In genomic region chr19:52941941-52942370, GRCh38 we compare ENCODE assay signal across 7 cellular contexts. TPM values are rescaled to one million over a fixed set of nuclear protein-coding genes. Genes with fewer than 3 reads are reported as not detected.
A peak's percentile ranks its signal among the peaks of the same experiment; 100 is the strongest.
DNase-seq lines count a peak whose midpoint lies in the region; ATAC-seq and TF ChIP-seq lines count a peak whose summit lies in the region.

No MANE protein-coding gene starts in this region.

- no peak for TF ChIP-seq POLR2A in HCT116 (IDR thresholded peaks at IDR 0.05; ENCODE audit: borderline replicate concordance, extremely low read depth, insufficient read depth, insufficient read length)

- POLR2A ChIA-PET in GM10248 (lab: Yijun Ruan, JAX), result interaction anchor here (0.7 kb wide), 1 partner anchor 52 kb away, joined by 11 read pairs; no protein-coding TSS in a partner anchor
- POLR2A ChIA-PET in HCT116 (lab: Charles Lee), result no interaction called here

- RAD21 ChIA-PET in HCT116 (lab: Charles Lee; ENCODE audit: low non-redundant PET in 1 of 2, low total read pairs in 2 of 2, uncharacterized antibody in 2 of 2, unreplicated experiment in 2 of 2), result no interaction called here

- peak overlapping the region; percentile 71 to 87 for H3K4me3 ChIP-seq in HCT116 (replicated peaks in 1 of 2; ENCODE audit: low read depth in 1 of 2, low read length in 2 of 2)

- H3K4me2 ChIP-seq in HCT116 (ENCODE audit: low read length), result peak overlapping the region; percentile 87

- intact Hi-C loops in HCT116 (cut with micrococcal nuclease), result loop anchor here (2.0 to 5.0 kb wide), 2 partner anchors 21 to 45 kb away; partner anchors contain the start of genes ZNF320 and ZNF816

- no peaks in the 10 kb centered on the region for H3K27me3 ChIP-seq in HCT116 (ENCODE audit: insufficient read depth, low read length)

- BruUV-seq in HCT116 (replicated peaks; lab: Mats Ljungman, UMichigan), result TSS peak; percentile 87

- ATAC-seq in HCT116, result peak; percentile 65

- peak overlapping the region; percentile 43; the same call in 1 of the 2 replicates for H3K27ac ChIP-seq in HCT116 (ENCODE audit: low read depth, low read length)

- H3K9me3 ChIP-seq in HCT116 (ENCODE audit: control insufficient read depth in 1 of 2, insufficient read depth in 1 of 2, low read depth in 1 of 2, low read length in 2 of 2), result peaks cover under 1 to 5% of the 10 kb centered on the region in 2 experiments; a peak in 1 of 4 replicates

- H4K20me1 ChIP-seq in HCT116 (ENCODE audit: insufficient read depth), result no peaks in the 10 kb centered on the region

- peaks cover 17% of the 10 kb centered on the region for H3K79me2 ChIP-seq in HCT116 (ENCODE audit: insufficient read depth, low read length)

- no peaks in the 10 kb centered on the region for H3K9me2 ChIP-seq in HCT116 (ENCODE audit: insufficient read depth)

- CTCF ChIA-PET in GM10248 (lab: Yijun Ruan, JAX), result no interaction called here
- CTCF ChIA-PET in HCT116 (lab: Charles Lee), result no interaction called here

- H2AFZ ChIP-seq in HCT116 (ENCODE audit: low read depth, low read length, poor library complexity, severe bottlenecking), result peak overlapping the region; percentile 77

- no peak for TF ChIP-seq RAD21 in HCT116 (IDR thresholded peaks at IDR 0.05; ENCODE audit: low read depth)

- peak; percentile 12 for DNase-seq in GM10248 (ENCODE audit: extremely low spot score)
- no peak for DNase-seq in HCT116 (ENCODE audit: low read depth, low spot score)
- peak; percentile 65 for DNase-seq in NCI-H748 (lab: John Stamatoyannopoulos, UW; ENCODE audit: unreplicated experiment)
- DNase-seq in astrocyte of the hippocampus (ENCODE audit: low read depth, low spot score), result peak; percentile 48
- peak; percentile 13 for DNase-seq in iPS-NIHi11 (ENCODE audit: low spot score)
- peak; percentile 21 to 25 for DNase-seq in stimulated activated CD4-positive, alpha-beta T cell treated with anti-CD3 and anti-CD28 coated beads, Interleukin-2, amount 100 ng/mL, for 24 hours
- DNase-seq in hippocampal formation (lab: John Stamatoyannopoulos, UW), result no peak

- no peak for TF ChIP-seq CTCF in GM10248 (IDR thresholded peaks at IDR 0.05; ENCODE audit: control extremely low read depth, extremely low read depth, low read depth, missing control alignments)
- no peak for TF ChIP-seq CTCF in HCT116 (IDR thresholded peaks at IDR 0.05 in 2 of 3, conservative IDR thresholded peaks at IDR 0.05 in 1 of 3; ENCODE audit: borderline replicate concordance in 1 of 3, insufficient read depth in 1 of 3, low read depth in 2 of 3, low read length in 2 of 3)

- H3K9ac ChIP-seq in HCT116 (ENCODE audit: low read length), result peak overlapping the region; percentile 73

- peaks cover 5 to 12% of the 10 kb centered on the region in 2 experiments; a peak in 2 of 4 replicates for H3K4me1 ChIP-seq in HCT116 (ENCODE audit: control insufficient read depth in 1 of 2, insufficient read depth in 2 of 2, low read length in 2 of 2)

- no peaks in the 10 kb centered on the region; a peak in 1 of 4 replicates for H3K36me3 ChIP-seq in HCT116 (ENCODE audit: control insufficient read depth in 1 of 2, insufficient read depth in 2 of 2, low read length in 2 of 2)

TF ChIP-seq in HCT116, 20 proteins besides CTCF, POLR2A, EP300 and RAD21:
- no peak for TF ChIP-seq FOSL1 (IDR thresholded peaks at IDR 0.05; ENCODE audit: low read depth)
- TF ChIP-seq, protein P1, sequence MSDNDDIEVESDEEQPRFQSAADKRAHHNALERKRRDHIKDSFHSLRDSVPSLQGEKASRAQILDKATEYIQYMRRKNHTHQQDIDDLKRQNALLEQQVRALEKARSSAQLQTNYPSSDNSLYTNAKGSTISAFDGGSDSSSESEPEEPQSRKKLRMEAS (IDR thresholded peaks at IDR 0.05), result no peak
- TF ChIP-seq CEBPB (IDR thresholded peaks at IDR 0.05; ENCODE audit: low read depth), result no peak
- no peak for TF ChIP-seq POLR2AphosphoS5 (IDR thresholded peaks at IDR 0.05; ENCODE audit: low read depth, low read length)

RNA-seq across cellular contexts. Expression of gene ZNF888, which starts 18.7 kb away (rescaled TPM):
- 6.4 TPM for total RNA-seq in HCT116 (2021; ENCODE audit: unreplicated experiment)
- 2.7 and 4.7 TPM in 2 replicates for polyA plus RNA-seq in HCT116 (2012)

RNA-seq across cellular contexts. Expression of gene ZNF816, which starts 20.7 kb away (rescaled TPM):
- total RNA-seq in HCT116 (2021; ENCODE audit: unreplicated experiment), result 8.9 TPM
- 2.6 and 4.3 TPM in 2 replicates for polyA plus RNA-seq in HCT116 (2012)

RNA-seq across cellular contexts. Expression of gene ZNF320, which starts 44.5 kb away (rescaled TPM):
- total RNA-seq in HCT116 (2021; ENCODE audit: unreplicated experiment), result 9.2 TPM
- polyA plus RNA-seq in HCT116 (2012), result 2.5 and 4.2 TPM in 2 replicates

Comparison
In these comparisons a context has a peak if more than half of its experiments do, and no peak if none do; other contexts are left out.
1. DNase-seq: peak in GM10248 (single experiment), NCI-H748 (single experiment), astrocyte of the hippocampus (single experiment), iPS-NIHi11 (single experiment) and stimulated activated CD4-positive, alpha-beta T cell treated with anti-CD3 and anti-CD28 coated beads, Interleukin-2, amount 100 ng/mL, for 24 hours (2 of 2); none in HCT116 (single experiment) and hippocampal formation (0 of 2).